16 cellular contexts compared by ENCODE assay signal in the genomic region with DNA sequence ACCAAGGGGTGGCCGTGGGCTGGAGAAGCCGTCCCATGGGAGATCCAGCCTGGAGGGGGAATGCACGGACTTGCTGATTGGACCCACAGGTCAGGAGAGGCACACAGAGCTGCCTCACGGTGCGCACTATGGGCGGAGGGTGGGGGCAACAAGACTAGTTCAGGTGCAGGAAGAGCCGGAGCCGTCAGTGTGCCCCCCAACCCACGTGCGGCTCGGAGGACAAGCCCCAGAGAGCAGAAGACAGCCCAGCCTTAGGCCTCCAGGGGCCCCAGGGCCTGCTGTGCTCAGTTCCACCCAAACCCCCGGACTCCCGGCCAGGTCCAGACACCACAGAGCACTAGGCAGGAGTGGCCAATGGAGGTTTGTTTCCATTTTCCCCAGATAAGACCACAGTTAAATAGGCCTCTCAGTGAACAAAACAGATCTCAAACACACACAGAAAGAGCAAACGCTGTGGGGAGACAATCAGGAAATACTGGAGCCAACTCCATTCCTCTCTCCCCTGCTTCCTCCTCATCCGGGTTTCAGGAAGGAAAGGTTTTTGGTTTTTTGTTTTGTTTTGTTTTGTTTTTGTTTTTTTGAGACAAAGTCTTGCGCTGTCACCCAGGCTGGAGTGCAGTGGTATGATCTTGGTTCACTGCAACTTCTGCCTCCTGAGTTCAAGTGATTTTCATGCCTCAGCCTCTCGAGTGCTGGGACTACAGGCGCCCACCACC.
DNase-seq lines count a peak whose midpoint lies in the region; ATAC-seq and TF ChIP-seq lines count a peak whose summit lies in the region.
"Had no signal": no experiment of that assay in that cellular context is flagged by ENCODE, and none has a peak within 500 bp of the region (broad histone marks: within the 10 kb centered on the region; RNA-seq: fewer than 3 reads in every experiment).

No MANE protein-coding gene starts in this region.

- no peak overlapping the region for H3K4me3 Mint-ChIP-seq in CD14-positive monocyte
- no peak overlapping the region for H3K4me3 Mint-ChIP-seq in endothelial cell (ENCODE audit: unreplicated experiment)
- no peak overlapping the region for H3K4me3 Mint-ChIP-seq in mesothelial cell of epicardium

- intact Hi-C loops in CD14-positive monocyte (cut with micrococcal nuclease) = no loop called here

- ATAC-seq in GM21526 (IDR thresholded peaks at IDR 0.05; ENCODE audit: low FRiP score, unreplicated experiment) = no peak
- no peak for ATAC-seq in HG02852 (IDR thresholded peaks at IDR 0.05; ENCODE audit: unreplicated experiment)

- peaks cover 0 to 4% of the 10 kb centered on the region in 2 donors for H3K36me3 Mint-ChIP-seq in CD14-positive monocyte
- peaks cover 7% of the 10 kb centered on the region for H3K36me3 Mint-ChIP-seq in endothelial cell (ENCODE audit: low read depth, unreplicated experiment)
- H3K36me3 Mint-ChIP-seq in mesothelial cell of epicardium = peaks cover 4% of the 10 kb centered on the region

- TF ChIP-seq CTCF in CD14-positive monocyte (IDR thresholded peaks at IDR 0.05) = no peak
- no peak for TF ChIP-seq CTCF in HL-60 (IDR thresholded peaks at IDR 0.05; ENCODE audit: insufficient read depth, low read length)
- TF ChIP-seq CTCF in endothelial cell (IDR thresholded peaks at IDR 0.05; ENCODE audit: unreplicated experiment) = no peak
- TF ChIP-seq CTCF in mesothelial cell of epicardium (IDR thresholded peaks at IDR 0.05; ENCODE audit: unreplicated experiment) = no peak

- H3K27ac ChIP-seq in HL-60 (replicated peaks) = peak overlapping the region; percentile 12; the same call in 1 of the 2 replicates
- H3K27ac ChIP-seq: C4-2B, KMS-11, SJCRH30 had no signal

- H3K27me3 Mint-ChIP-seq in CD14-positive monocyte (ENCODE audit: low read depth in 3 of 3) (peaks cover 0 to 3% (median 3%) of the 10 kb centered on the region in 3 donors), endothelial cell (ENCODE audit: unreplicated experiment) (peaks cover 11% of the 10 kb centered on the region), mesothelial cell of epicardium (ENCODE audit: low read depth) (no peaks in the 10 kb centered on the region)

- H3K4me1 Mint-ChIP-seq in CD14-positive monocyte (peaks cover 26% of the 10 kb centered on the region), endothelial cell (ENCODE audit: unreplicated experiment) (peaks cover 21% of the 10 kb centered on the region), mesothelial cell of epicardium (peaks cover 4% of the 10 kb centered on the region)

- no peak overlapping the region for H3K4me3 ChIP-seq in HL-60 (replicated peaks; ENCODE audit: insufficient read depth, low read length)
- H3K4me3 ChIP-seq: SJCRH30 had no signal

- H3K27me3 ChIP-seq in HL-60 (ENCODE audit: insufficient read depth, poor library complexity, severe bottlenecking) = no peaks in the 10 kb centered on the region
- H3K27me3 ChIP-seq: SJCRH30 had no signal

- H3K27ac Mint-ChIP-seq in CD14-positive monocyte = peak overlapping the region in 4 of 7 donors; percentile 7 to 61 (median 40)
- H3K27ac Mint-ChIP-seq in endothelial cell (ENCODE audit: unreplicated experiment) = peak overlapping the region; percentile 92
- peak overlapping the region; percentile 6 for H3K27ac Mint-ChIP-seq in mesothelial cell of epicardium

- H3K9me3 Mint-ChIP-seq in CD14-positive monocyte (peaks cover 3 to 15% (median 9%) of the 10 kb centered on the region in 7 donors), endothelial cell (ENCODE audit: unreplicated experiment) (no peaks in the 10 kb centered on the region), mesothelial cell of epicardium (peaks cover 12% of the 10 kb centered on the region)

- DNase-seq in CD14-positive monocyte (ENCODE audit: low spot score) (no peak), HL-60 (ENCODE audit: low read depth in 1 of 2, low spot score in 1 of 2) (no peak), endothelial cell (ENCODE audit: low spot score) (no peak), mesothelial cell of epicardium (ENCODE audit: low spot score in 2 of 2, unreplicated experiment in 2 of 2) (no peak), NOMO-1 (lab: John Stamatoyannopoulos, UW; ENCODE audit: unreplicated experiment in 2 of 2) (no peak), DMS53 (lab: John Stamatoyannopoulos, UW) (no peak)
- DNase-seq: DMS79, NCI-H1105, NCI-H2029 treated with DMSO at 0.1 percent for 48 hours, NCI-H345, NCI-H524 treated with DMSO at 0.1 percent for 48 hours, SJCRH30 had no signal

Comparison
In these comparisons a context has a peak if more than half of its experiments do, and no peak if none do; other contexts are left out.
1. H3K27ac Mint-ChIP-seq: peak in every context shown above with its lines; median percentile 92 in endothelial cell; 40 in CD14-positive monocyte; 6 in mesothelial cell of epicardium.